8 cellular contexts compared by ENCODE assay signal in genomic region chr2:60756097-60757087, GRCh38. TPM values are rescaled to one million over a fixed set of nuclear protein-coding genes. Genes with fewer than 3 reads are reported as not detected.
DNase-seq lines count a peak whose midpoint lies in the region; ATAC-seq, FAIRE-seq and TF ChIP-seq lines count a peak whose summit lies in the region.

PAPOLG (plus strand) TSS chr2:60756268; CDS start chr2:60756479, 211 bp downstream.

- H3K4me1 Mint-ChIP-seq in T-helper 1 cell treated with Interleukin-12 subunit alpha and Interleukin-12 subunit beta and Interleukin-4 antibody, amounts not matched to agents 30 μg/mL and 1 μg/mL, for 36 hours (ENCODE audit: low read depth), result peaks cover 19% of the 10 kb centered on the region

- H3K36me3 Mint-ChIP-seq in T-helper 1 cell treated with Interleukin-12 subunit alpha and Interleukin-12 subunit beta and Interleukin-4 antibody, amounts not matched to agents 30 μg/mL and 1 μg/mL, for 36 hours (ENCODE audit: low read depth), result peaks cover 15% of the 10 kb centered on the region

- H3K4me1 ChIP-seq in psoas muscle, result peaks cover 12% of the 10 kb centered on the region

- peak within 1 kb of the TSS; percentile 99 for H3K27ac Mint-ChIP-seq in T-helper 1 cell treated with Interleukin-12 subunit alpha and Interleukin-12 subunit beta and Interleukin-4 antibody, amounts not matched to agents 30 μg/mL and 1 μg/mL, for 36 hours

- DNase-seq in GM13977 (ENCODE audit: low spot score), result peak; percentile 94
- peak; percentile 95 for DNase-seq in NCI-H1694 (lab: John Stamatoyannopoulos, UW)
- DNase-seq in amygdala (lab: John Stamatoyannopoulos, UW), result peak; percentile 10 to 95 (median 82)
- DNase-seq in left ventricle myocardium superior, result peak; percentile 98
- peak; percentile 94 to 96 for DNase-seq in psoas muscle
- DNase-seq in urothelium cell line (ENCODE audit: low spot score), result peak; percentile 98

- intact Hi-C loops in left ventricle myocardium superior (cut with micrococcal nuclease), result no loop called here
- intact Hi-C loops in psoas muscle (cut with DNase I), result no loop called here

- FAIRE-seq in urothelium cell line (lab: Jason Lieb, UNC), result peak; percentile 79

- H3K9me3 ChIP-seq in psoas muscle, result no peaks in the 10 kb centered on the region

- peaks cover 0 to 18% of the 10 kb centered on the region in 2 donors for H3K36me3 ChIP-seq in psoas muscle (ENCODE audit: insufficient read depth in 1 of 2, low read depth in 1 of 2)

- no peaks in the 10 kb centered on the region for H3K27me3 ChIP-seq in psoas muscle (ENCODE audit: insufficient read depth in 3 of 3, low read length in 2 of 3)

- ATAC-seq in HG02884 (IDR thresholded peaks at IDR 0.05; ENCODE audit: unreplicated experiment) (peak; percentile 98), left ventricle myocardium superior (peak; percentile 100), psoas muscle (peak; percentile 99 to 100 (median 100))

- no peaks in the 10 kb centered on the region for H3K9me3 Mint-ChIP-seq in T-helper 1 cell treated with Interleukin-12 subunit alpha and Interleukin-12 subunit beta and Interleukin-4 antibody, amounts not matched to agents 30 μg/mL and 1 μg/mL, for 36 hours

- H3K27me3 Mint-ChIP-seq in T-helper 1 cell treated with Interleukin-12 subunit alpha and Interleukin-12 subunit beta and Interleukin-4 antibody, amounts not matched to agents 30 μg/mL and 1 μg/mL, for 36 hours (ENCODE audit: low read depth), result no peaks in the 10 kb centered on the region

- H3K4me3 Mint-ChIP-seq in T-helper 1 cell treated with Interleukin-12 subunit alpha and Interleukin-12 subunit beta and Interleukin-4 antibody, amounts not matched to agents 30 μg/mL and 1 μg/mL, for 36 hours, result peak within 1 kb of the TSS; percentile 100

- peak within 1 kb of the TSS; percentile 96 for H3K4me3 ChIP-seq in psoas muscle

- in situ Hi-C loops in GM13977 (cut with MboI; ENCODE audit: low pct_unique_long_range_greater_than_20kb, low sequenced_read_pairs, unreplicated experiment), result no loop called here

- WGBS in psoas muscle, 3 donors, result 0 to 1% (median 0%) methylated on average over 46 to 58 of the region's 58 CpGs

- peak within 1 kb of the TSS; percentile 83 for H3K27ac ChIP-seq in psoas muscle

- TF ChIP-seq CTCF in GM13977 (IDR thresholded peaks at IDR 0.05; ENCODE audit: extremely low read depth, insufficient read depth, missing control alignments), result no peak
- no peak for TF ChIP-seq CTCF in psoas muscle (IDR thresholded peaks at IDR 0.05)

RNA-seq across cellular contexts. Expression of gene PAPOLG, which starts in this region (rescaled TPM):
- total RNA-seq in left ventricle myocardium superior (8.2 TPM), psoas muscle (1 to 10 TPM; 5.5 to 9.9 (median 8.0) TPM)
- polyA plus RNA-seq in psoas muscle, result 1 to 10 TPM; 3.1 to 6.1 (median 3.2) TPM

Comparison
In these comparisons a context has a peak if more than half of its experiments do, and no peak if none do; other contexts are left out.
1. Peak in every context shown above with its lines: DNase-seq, ATAC-seq, H3K4me3 ChIP-seq and H3K27ac ChIP-seq.